In the genomic region with DNA sequence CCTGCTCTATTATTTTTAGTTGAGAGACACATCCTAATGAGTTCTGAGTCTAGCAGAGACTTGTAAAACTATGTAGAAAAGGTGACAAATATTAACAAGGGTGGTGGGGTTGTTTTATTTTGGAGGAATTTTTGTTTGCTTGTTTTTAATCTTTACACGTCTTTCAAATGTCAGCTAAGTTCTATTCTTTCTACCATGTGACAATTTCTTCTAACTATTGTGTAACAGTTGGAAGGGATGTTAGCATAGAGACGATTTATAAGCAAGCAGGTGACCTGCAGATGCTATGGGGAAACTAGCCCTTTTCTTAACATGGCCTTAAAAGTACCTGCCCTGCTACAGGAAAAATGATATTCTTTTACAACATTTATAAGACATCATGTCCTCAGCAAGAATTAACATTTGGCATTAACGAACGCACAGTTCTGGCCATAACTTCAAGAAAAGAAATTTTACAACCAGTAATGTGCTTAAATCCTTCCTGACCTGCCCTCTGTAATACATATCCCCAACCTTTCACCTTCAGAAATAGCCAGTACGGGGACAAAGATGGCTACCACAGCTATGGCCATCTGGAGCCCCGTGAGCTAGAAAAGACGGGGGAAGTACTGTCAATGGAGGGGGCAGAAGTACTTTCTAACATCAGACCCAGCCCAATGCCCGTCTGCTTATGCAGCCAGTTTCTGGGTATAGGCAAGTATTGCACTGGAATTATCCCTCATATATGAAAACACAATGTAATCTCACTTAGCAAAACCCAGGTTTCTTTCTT, we compare ENCODE assay signal across 1 cellular context.
TF ChIP-seq lines count a peak whose summit lies in the region.

No MANE protein-coding gene starts in this region.

TF ChIP-seq in GM23338, 12 proteins besides CTCF, POLR2A, EP300 and RAD21 (continued from another document):
- TF ChIP-seq, protein P1, sequence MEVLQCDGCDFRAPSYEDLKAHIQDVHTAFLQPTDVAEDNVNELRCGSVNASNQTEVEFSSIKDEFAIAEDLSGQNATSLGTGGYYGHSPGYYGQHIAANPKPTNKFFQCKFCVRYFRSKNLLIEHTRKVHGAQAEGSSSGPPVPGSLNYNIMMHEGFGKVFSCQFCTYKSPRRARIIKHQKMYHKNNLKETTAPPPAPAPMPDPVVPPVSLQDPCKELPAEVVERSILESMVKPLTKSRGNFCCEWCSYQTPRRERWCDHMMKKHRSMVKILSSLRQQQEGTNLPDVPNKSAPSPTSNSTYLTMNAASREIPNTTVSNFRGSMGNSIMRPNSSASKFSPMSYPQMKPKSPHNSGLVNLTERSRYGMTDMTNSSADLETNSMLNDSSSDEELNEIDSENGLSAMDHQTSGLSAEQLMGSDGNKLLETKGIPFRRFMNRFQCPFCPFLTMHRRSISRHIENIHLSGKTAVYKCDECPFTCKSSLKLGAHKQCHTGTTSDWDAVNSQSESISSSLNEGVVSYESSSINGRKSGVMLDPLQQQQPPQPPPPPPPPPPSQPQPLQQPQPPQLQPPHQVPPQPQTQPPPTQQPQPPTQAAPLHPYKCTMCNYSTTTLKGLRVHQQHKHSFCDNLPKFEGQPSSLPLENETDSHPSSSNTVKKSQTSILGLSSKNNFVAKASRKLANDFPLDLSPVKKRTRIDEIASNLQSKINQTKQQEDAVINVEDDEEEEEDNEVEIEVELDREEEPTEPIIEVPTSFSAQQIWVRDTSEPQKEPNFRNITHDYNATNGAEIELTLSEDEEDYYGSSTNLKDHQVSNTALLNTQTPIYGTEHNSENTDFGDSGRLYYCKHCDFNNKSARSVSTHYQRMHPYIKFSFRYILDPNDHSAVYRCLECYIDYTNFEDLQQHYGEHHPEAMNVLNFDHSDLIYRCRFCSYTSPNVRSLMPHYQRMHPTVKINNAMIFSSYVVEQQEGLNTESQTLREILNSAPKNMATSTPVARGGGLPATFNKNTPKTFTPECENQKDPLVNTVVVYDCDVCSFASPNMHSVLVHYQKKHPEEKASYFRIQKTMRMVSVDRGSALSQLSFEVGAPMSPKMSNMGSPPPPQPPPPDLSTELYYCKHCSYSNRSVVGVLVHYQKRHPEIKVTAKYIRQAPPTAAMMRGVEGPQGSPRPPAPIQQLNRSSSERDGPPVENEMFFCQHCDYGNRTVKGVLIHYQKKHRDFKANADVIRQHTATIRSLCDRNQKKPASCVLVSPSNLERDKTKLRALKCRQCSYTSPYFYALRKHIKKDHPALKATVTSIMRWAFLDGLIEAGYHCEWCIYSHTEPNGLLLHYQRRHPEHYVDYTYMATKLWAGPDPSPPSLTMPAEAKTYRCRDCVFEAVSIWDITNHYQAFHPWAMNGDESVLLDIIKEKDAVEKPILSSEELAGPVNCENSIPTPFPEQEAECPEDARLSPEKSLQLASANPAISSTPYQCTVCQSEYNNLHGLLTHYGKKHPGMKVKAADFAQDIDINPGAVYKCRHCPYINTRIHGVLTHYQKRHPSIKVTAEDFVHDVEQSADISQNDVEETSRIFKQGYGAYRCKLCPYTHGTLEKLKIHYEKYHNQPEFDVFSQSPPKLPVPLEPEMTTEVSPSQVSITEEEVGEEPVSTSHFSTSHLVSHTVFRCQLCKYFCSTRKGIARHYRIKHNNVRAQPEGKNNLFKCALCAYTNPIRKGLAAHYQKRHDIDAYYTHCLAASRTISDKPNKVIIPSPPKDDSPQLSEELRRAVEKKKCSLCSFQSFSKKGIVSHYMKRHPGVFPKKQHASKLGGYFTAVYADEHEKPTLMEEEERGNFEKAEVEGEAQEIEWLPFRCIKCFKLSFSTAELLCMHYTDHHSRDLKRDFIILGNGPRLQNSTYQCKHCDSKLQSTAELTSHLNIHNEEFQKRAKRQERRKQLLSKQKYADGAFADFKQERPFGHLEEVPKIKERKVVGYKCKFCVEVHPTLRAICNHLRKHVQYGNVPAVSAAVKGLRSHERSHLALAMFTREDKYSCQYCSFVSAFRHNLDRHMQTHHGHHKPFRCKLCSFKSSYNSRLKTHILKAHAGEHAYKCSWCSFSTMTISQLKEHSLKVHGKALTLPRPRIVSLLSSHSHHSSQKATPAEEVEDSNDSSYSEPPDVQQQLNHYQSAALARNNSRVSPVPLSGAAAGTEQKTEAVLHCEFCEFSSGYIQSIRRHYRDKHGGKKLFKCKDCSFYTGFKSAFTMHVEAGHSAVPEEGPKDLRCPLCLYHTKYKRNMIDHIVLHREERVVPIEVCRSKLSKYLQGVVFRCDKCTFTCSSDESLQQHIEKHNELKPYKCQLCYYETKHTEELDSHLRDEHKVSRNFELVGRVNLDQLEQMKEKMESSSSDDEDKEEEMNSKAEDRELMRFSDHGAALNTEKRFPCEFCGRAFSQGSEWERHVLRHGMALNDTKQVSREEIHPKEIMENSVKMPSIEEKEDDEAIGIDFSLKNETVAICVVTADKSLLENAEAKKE (CRISPR knock-in tag; IDR thresholded peaks at IDR 0.05), result no peak
- TF ChIP-seq EZH2phosphoT487 (IDR thresholded peaks at IDR 0.05; ENCODE audit: unreplicated experiment) (no peak), EZH2 (IDR thresholded peaks at IDR 0.05; ENCODE audit: low read depth, unreplicated experiment) (no peak), NANOG (IDR thresholded peaks at IDR 0.05; ENCODE audit: borderline replicate concordance) (no peak)
- TF ChIP-seq, protein P2, sequence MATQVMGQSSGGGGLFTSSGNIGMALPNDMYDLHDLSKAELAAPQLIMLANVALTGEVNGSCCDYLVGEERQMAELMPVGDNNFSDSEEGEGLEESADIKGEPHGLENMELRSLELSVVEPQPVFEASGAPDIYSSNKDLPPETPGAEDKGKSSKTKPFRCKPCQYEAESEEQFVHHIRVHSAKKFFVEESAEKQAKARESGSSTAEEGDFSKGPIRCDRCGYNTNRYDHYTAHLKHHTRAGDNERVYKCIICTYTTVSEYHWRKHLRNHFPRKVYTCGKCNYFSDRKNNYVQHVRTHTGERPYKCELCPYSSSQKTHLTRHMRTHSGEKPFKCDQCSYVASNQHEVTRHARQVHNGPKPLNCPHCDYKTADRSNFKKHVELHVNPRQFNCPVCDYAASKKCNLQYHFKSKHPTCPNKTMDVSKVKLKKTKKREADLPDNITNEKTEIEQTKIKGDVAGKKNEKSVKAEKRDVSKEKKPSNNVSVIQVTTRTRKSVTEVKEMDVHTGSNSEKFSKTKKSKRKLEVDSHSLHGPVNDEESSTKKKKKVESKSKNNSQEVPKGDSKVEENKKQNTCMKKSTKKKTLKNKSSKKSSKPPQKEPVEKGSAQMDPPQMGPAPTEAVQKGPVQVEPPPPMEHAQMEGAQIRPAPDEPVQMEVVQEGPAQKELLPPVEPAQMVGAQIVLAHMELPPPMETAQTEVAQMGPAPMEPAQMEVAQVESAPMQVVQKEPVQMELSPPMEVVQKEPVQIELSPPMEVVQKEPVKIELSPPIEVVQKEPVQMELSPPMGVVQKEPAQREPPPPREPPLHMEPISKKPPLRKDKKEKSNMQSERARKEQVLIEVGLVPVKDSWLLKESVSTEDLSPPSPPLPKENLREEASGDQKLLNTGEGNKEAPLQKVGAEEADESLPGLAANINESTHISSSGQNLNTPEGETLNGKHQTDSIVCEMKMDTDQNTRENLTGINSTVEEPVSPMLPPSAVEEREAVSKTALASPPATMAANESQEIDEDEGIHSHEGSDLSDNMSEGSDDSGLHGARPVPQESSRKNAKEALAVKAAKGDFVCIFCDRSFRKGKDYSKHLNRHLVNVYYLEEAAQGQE (IDR thresholded peaks at IDR 0.05; ENCODE audit: unreplicated experiment), result no peak
TF ChIP-seq in GM23338: peak in this region for 0.
